ENCODE assay signal across 8 cellular contexts in the genomic region with DNA sequence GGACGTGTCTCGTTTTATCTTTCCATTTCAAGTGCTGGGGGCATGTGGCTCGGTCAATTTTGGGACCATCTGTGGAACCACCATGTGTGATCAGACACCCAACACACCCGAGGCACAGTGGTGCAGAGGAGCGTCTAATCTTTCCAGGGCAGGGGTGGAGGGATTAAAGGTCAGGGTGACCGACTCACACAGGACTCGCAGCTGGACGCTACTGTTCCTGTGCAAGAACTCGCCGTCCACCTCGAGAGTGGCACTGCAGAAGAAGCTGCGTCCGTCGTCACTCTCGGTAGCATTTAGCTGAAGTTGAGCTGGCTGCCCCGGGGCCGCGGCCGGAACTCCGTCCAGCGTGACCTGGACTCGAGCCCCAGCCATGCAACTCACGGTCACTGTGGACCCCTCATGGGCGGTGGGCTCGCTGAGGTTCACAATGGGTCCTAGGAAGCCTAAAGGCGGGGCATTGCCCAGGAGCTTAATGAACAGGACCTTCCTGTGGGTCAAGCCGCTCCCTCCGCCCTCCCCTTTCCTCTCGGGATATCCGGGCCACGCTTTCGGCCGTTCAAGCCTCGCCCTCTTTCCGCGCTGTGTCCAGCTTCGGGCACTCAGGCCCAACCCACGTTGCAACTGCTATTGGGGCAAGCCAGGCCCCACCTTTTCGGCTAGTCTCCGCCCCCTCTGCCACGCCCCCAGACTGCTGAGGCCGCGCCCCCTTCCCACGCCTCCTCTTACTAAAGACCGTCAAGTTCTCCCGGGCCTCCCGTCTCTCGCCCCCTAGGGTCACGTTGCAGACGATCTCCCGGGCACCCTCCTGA. TPM values are rescaled to one million over a fixed set of nuclear protein-coding genes. Genes with fewer than 3 reads are reported as not detected.
DNase-seq lines count a peak whose midpoint lies in the region; ATAC-seq and TF ChIP-seq lines count a peak whose summit lies in the region.

No MANE protein-coding gene starts in this region.

- peak overlapping the region; percentile 55 for H2BK5ac ChIP-seq in IMR-90 (ENCODE audit: low read depth, low read length, poor library complexity, severe bottlenecking)

- no peaks in the 10 kb centered on the region for H3K27me3 Mint-ChIP-seq in CD4-positive, alpha-beta T cell

- H3K27ac ChIP-seq in CD4-positive, alpha-beta T cell (ENCODE audit: low read depth, low read length) = no peak overlapping the region
- H3K27ac ChIP-seq in IMR-90 (ENCODE audit: insufficient read depth, low read length) (peak overlapping the region; percentile 70), body of pancreas (peak overlapping the region; percentile 65 to 91 (median 86)), hepatocyte (peak overlapping the region; percentile 63), psoas muscle (peak overlapping the region; percentile 84)

- no peaks in the 10 kb centered on the region for H3K27me3 ChIP-seq in CD4-positive, alpha-beta T cell (ENCODE audit: control insufficient read depth, insufficient read depth, low read length)
- H3K27me3 ChIP-seq in IMR-90 (ENCODE audit: control insufficient read depth, insufficient read depth, low read length) = no peaks in the 10 kb centered on the region
- H3K27me3 ChIP-seq in body of pancreas = no peaks in the 10 kb centered on the region
- no peaks in the 10 kb centered on the region for H3K27me3 ChIP-seq in hepatocyte
- no peaks in the 10 kb centered on the region for H3K27me3 ChIP-seq in psoas muscle (ENCODE audit: insufficient read depth in 3 of 3, low read length in 2 of 3)

- TF ChIP-seq POLR2A in IMR-90 (IDR thresholded peaks at IDR 0.05; ENCODE audit: low read depth, low read length) (0 out of 2 replicates have a peak, but pooled peaks have one; percentile 42), body of pancreas (IDR thresholded peaks at IDR 0.05) (peak; percentile 50 to 84 (median 81))

- dilution Hi-C loops in IMR-90 (cut with HindIII; ENCODE audit: low sequenced_read_pairs, unreplicated experiment) = no loop called here

- DNase-seq in CD4-positive, alpha-beta T cell = peak in 5 of 10 experiments; percentile 8 to 49 (median 21)
- DNase-seq in IMR-90 (peak; percentile 93), SHP77 (lab: John Stamatoyannopoulos, UW) (peak; percentile 39 to 57), body of pancreas (peak; percentile 98), hepatocyte (ENCODE audit: low spot score) (peak; percentile 96), psoas muscle (peak; percentile 95 to 98)

- H3K27ac Mint-ChIP-seq in CD4-positive, alpha-beta T cell = peak overlapping the region; percentile 14

- H3K4me2 ChIP-seq in IMR-90 (ENCODE audit: low read depth, low read length) (peak overlapping the region; percentile 93), hepatocyte (peak overlapping the region; percentile 95)

- peak overlapping the region; percentile 73 for H3K4ac ChIP-seq in IMR-90 (ENCODE audit: low read depth, low read length)

- H3K36me3 ChIP-seq in IMR-90 (ENCODE audit: control insufficient read depth, insufficient read depth, low read length) (peaks cover 8% of the 10 kb centered on the region), body of pancreas (replicated peaks in 1 of 2; ENCODE audit: insufficient read depth in 1 of 2, low read depth in 2 of 2) (peaks cover 0 to 10% of the 10 kb centered on the region in 2 donors), hepatocyte (replicated peaks; ENCODE audit: insufficient read depth, low read depth) (no peaks in the 10 kb centered on the region), psoas muscle (ENCODE audit: insufficient read depth in 1 of 2, low read depth in 1 of 2) (peaks cover 0 to 13% of the 10 kb centered on the region in 2 donors)

- H3K9me2 ChIP-seq in hepatocyte (replicated peaks; ENCODE audit: insufficient read depth) = no peaks in the 10 kb centered on the region

- peaks cover 32% of the 10 kb centered on the region for H3K79me2 ChIP-seq in hepatocyte

- peak overlapping the region; percentile 45 for H3K4me3 Mint-ChIP-seq in CD4-positive, alpha-beta T cell

- peak overlapping the region; percentile 74 for H3K14ac ChIP-seq in IMR-90 (replicated peaks; ENCODE audit: low read depth, low read length)

- H3K9me1 ChIP-seq in IMR-90 (ENCODE audit: insufficient read depth, low read length) = no peaks in the 10 kb centered on the region; the same call in 1 of the 2 replicates

- peak overlapping the region; percentile 77 for H3K23ac ChIP-seq in IMR-90 (ENCODE audit: low read depth, low read length)

- H2AK5ac ChIP-seq in IMR-90 (ENCODE audit: low read depth, low read length) = peak overlapping the region; percentile 84

- no peaks in the 10 kb centered on the region for H3K9me3 ChIP-seq in CD4-positive, alpha-beta T cell (ENCODE audit: control insufficient read depth, low read length)
- H3K9me3 ChIP-seq in IMR-90 (ENCODE audit: control insufficient read depth, insufficient read depth, low read length) = no peaks in the 10 kb centered on the region
- no peaks in the 10 kb centered on the region for H3K9me3 ChIP-seq in body of pancreas
- no peaks in the 10 kb centered on the region for H3K9me3 ChIP-seq in hepatocyte (ENCODE audit: low read depth)
- no peaks in the 10 kb centered on the region for H3K9me3 ChIP-seq in psoas muscle

- H4K91ac ChIP-seq in IMR-90 (ENCODE audit: insufficient read depth, low read depth, low read length) = peak overlapping the region; percentile 77

- H3K9ac ChIP-seq in IMR-90 (ENCODE audit: low read depth, low read length) = peak overlapping the region; percentile 69

- peak overlapping the region; percentile 98 for H2AK9ac ChIP-seq in IMR-90 (replicated peaks; ENCODE audit: low read depth, low read length, poor library complexity)

- peaks cover 11 to 34% of the 10 kb centered on the region in 2 experiments for H3K79me1 ChIP-seq in IMR-90 (ENCODE audit: low read depth in 1 of 2, low read length in 2 of 2)

- H3K4me3 ChIP-seq in IMR-90 (ENCODE audit: insufficient read depth, low read depth, low read length) (peak overlapping the region; percentile 61), body of pancreas (peak overlapping the region; percentile 30 to 35), hepatocyte (peak overlapping the region; percentile 38), psoas muscle (peak overlapping the region; percentile 69)

- intact Hi-C loops in CD4-positive, alpha-beta T cell (cut with DNase I, micrococcal nuclease) = loop anchor here (5.0 kb wide), 2 partner anchors 47 to 137 kb away; partner anchors contain the start of genes ICAM4 (in 1 of the 2) and ICAM5 (in 1 of the 2)
- intact Hi-C loops in IMR-90 (cut with micrococcal nuclease) (loop anchor here (2.0 kb wide), 1 partner anchor 66 kb away; no protein-coding TSS in a partner anchor), body of pancreas (cut with DNase I) (no loop called here), psoas muscle (cut with DNase I) (loop anchor here in 1 of 2 donors (5.0 to 10.0 kb wide), 3 partner anchors 48 to 500 kb away; partner anchors contain the start of genes ICAM1, PIN1 and TYK2)

- no peak for TF ChIP-seq CTCF in CD4-positive, alpha-beta T cell (IDR thresholded peaks at IDR 0.05)
- no peak for TF ChIP-seq CTCF in IMR-90 (conservative IDR thresholded peaks at IDR 0.05; ENCODE audit: low read depth, low read length)
- TF ChIP-seq CTCF in body of pancreas (IDR thresholded peaks at IDR 0.05) = peak in 2 of 7 experiments; percentile 1 to 15
- no peak for TF ChIP-seq CTCF in hepatocyte (IDR thresholded peaks at IDR 0.05; ENCODE audit: poor library complexity)
- no peak for TF ChIP-seq CTCF in psoas muscle (IDR thresholded peaks at IDR 0.05)

- POLR2A ChIA-PET in CD4-positive, alpha-beta T cell (lab: Charles Lee) = interaction anchor here (0.5 to 1.9 kb wide), 5 partner anchors 13 to 46 kb away, joined by 4 to 10 read pairs (median 5); partner anchors contain the start of genes FDX2 and TYK2
- POLR2A ChIA-PET in IMR-90 (lab: Charles Lee; ENCODE audit: unreplicated experiment) = interaction anchor here (0.5 to 0.6 kb wide), 3 partner anchors 48 to 1843 kb away, joined by 3 to 9 read pairs (median 4); no protein-coding TSS in a partner anchor

- no peak overlapping the region for H2BK20ac ChIP-seq in IMR-90 (ENCODE audit: low read depth, low read length)

- H3K36me3 Mint-ChIP-seq in CD4-positive, alpha-beta T cell (ENCODE audit: low read depth) = peaks cover 38% of the 10 kb centered on the region

- H3K18ac ChIP-seq in IMR-90 (ENCODE audit: low read depth, low read length) = no peak overlapping the region

- H4K5ac ChIP-seq in IMR-90 (ENCODE audit: low read depth, low read length) = peak overlapping the region; percentile 66

- H3K4me1 Mint-ChIP-seq in CD4-positive, alpha-beta T cell (ENCODE audit: low read depth) = peaks cover 37% of the 10 kb centered on the region

- no peak overlapping the region for H2BK15ac ChIP-seq in IMR-90 (ENCODE audit: low read depth, low read length)

- no peaks in the 10 kb centered on the region for H3K9me3 Mint-ChIP-seq in CD4-positive, alpha-beta T cell

- H2BK120ac ChIP-seq in IMR-90 (ENCODE audit: low read depth, low read length) = no peak overlapping the region; the same call in 1 of the 2 replicates

- in situ Hi-C loops in IMR-90 (cut with MboI; ENCODE audit: low sequenced_read_pairs) = no loop called here

- no peak overlapping the region for H3K56ac ChIP-seq in IMR-90 (ENCODE audit: extremely low read depth, insufficient read depth, low read length)

- no TSS peak for BruUV-seq in IMR-90 (replicated peaks; lab: Mats Ljungman, UMichigan)

- H4K20me1 ChIP-seq in IMR-90 (ENCODE audit: insufficient read depth, low read length) (peaks cover 26% of the 10 kb centered on the region), hepatocyte (ENCODE audit: insufficient read depth, poor library complexity, severe bottlenecking) (peaks cover 22% of the 10 kb centered on the region)

- peak overlapping the region; percentile 98 for H2AFZ ChIP-seq in IMR-90 (replicated peaks; ENCODE audit: low read length, poor library complexity)
- H2AFZ ChIP-seq in hepatocyte = peak overlapping the region; percentile 23

- CTCF ChIA-PET in CD4-positive, alpha-beta T cell (lab: Charles Lee) = interaction anchor here (0.5 kb wide), 1 partner anchor 9 kb away, joined by 3 read pairs; no protein-coding TSS in a partner anchor
- CTCF ChIA-PET in IMR-90 (lab: Yijun Ruan, JAX) = interaction anchor here (0.6 kb wide), 1 partner anchor 26 kb away, joined by 5 read pairs; no protein-coding TSS in a partner anchor

- no peak for ATAC-seq in CD4-positive, alpha-beta T cell (ENCODE audit: poor library complexity)
- ATAC-seq in IMR-90 (ENCODE audit: low read depth) (peak; percentile 82), body of pancreas (peak; percentile 84), psoas muscle (peak; percentile 82 to 85 (median 84)), HG03520 (IDR thresholded peaks at IDR 0.05; ENCODE audit: unreplicated experiment) (no peak), GM21786 (IDR thresholded peaks at IDR 0.05; ENCODE audit: unreplicated experiment) (no peak)

- TF ChIP-seq RAD21 in IMR-90 (IDR thresholded peaks at IDR 0.05; ENCODE audit: low read length) = no peak

- peak overlapping the region; percentile 86 to 87 for H4K8ac ChIP-seq in IMR-90 (ENCODE audit: low read depth in 2 of 2, low read length in 2 of 2)

- H3K4me1 ChIP-seq in IMR-90 (ENCODE audit: control insufficient read depth, insufficient read depth, low read length) = peaks cover 5% of the 10 kb centered on the region; the same call in 1 of the 2 replicates
- peaks cover 29% of the 10 kb centered on the region for H3K4me1 ChIP-seq in body of pancreas
- peaks cover 8% of the 10 kb centered on the region for H3K4me1 ChIP-seq in hepatocyte (ENCODE audit: insufficient read depth)
- peaks cover 12% of the 10 kb centered on the region for H3K4me1 ChIP-seq in psoas muscle

- WGBS in IMR-90 (ENCODE audit: extremely low coverage in 2 of 2, insufficient read length in 1 of 2), 2 experiments = 1% methylated on average over 26 of the region's 51 CpGs; no CpG with 5 or more reads in 1 of the 2 experiments
- 9 to 31% methylated on average over 18 to 51 of the region's 51 CpGs for WGBS in body of pancreas, 2 donors
- 4% methylated on average over 33 of the region's 51 CpGs for whole genome bisulfite sequencing in hepatocyte (ENCODE audit: low lambda C conversion rate, missing lambda C conversion rate)
- WGBS in psoas muscle, 3 donors = 4 to 5% (median 5%) methylated on average over 46 to 51 of the region's 51 CpGs

RNA-seq across cellular contexts. Expression of gene RAVER1, which starts 1.2 kb away (rescaled TPM):
- 10 to 100 TPM; 20.5 to 21.3 TPM for total RNA-seq in CD4-positive, alpha-beta T cell
- 2.5 and 2.7 TPM in 2 replicates for total RNA-seq in IMR-90 (2012; rRNA removed)
- 15.1 and 18.1 TPM in 2 replicates for polyA plus RNA-seq in IMR-90 (2012; rRNA removed)
- polyA plus RNA-seq in IMR-90 (2012; cell fraction: cytosol; rRNA removed) = 18.7 and 23.0 TPM in 2 replicates
- polyA plus RNA-seq in IMR-90 (2012; cell fraction: nucleus; rRNA removed; ENCODE audit: low replicate concordance) = 17.6 and 56.5 TPM in 2 replicates
- 10 to 100 TPM in 1 of 2 donors, 1 to 10 TPM in 1; 9.9 to 30.7 TPM for total RNA-seq in body of pancreas
- total RNA-seq in hepatocyte = 11.7 and 16.4 TPM in 2 replicates
- polyA plus RNA-seq in hepatocyte = 35.5 and 42.0 TPM in 2 replicates
- total RNA-seq in psoas muscle = 10 to 100 TPM in 2 of 4 donors, 1 to 10 TPM in 2; 7.9 to 11.2 (median 9.9) TPM
- 1 to 10 TPM; 4.3 to 8.2 (median 4.8) TPM for polyA plus RNA-seq in psoas muscle

RNA-seq across cellular contexts. Expression of gene ICAM3, which starts 4.9 kb away (rescaled TPM):
- total RNA-seq in CD4-positive, alpha-beta T cell = 100 to 1,000 TPM; 164 to 173 TPM
- total RNA-seq in IMR-90 (2012; rRNA removed) = 6.6 and 7.8 TPM in 2 replicates
- 11.7 and 14.8 TPM in 2 replicates for polyA plus RNA-seq in IMR-90 (2012; rRNA removed)
- polyA plus RNA-seq in IMR-90 (2012; cell fraction: cytosol; rRNA removed) = 6.8 and 11.5 TPM in 2 replicates
- 3.6 and 4.6 TPM in 2 replicates for polyA plus RNA-seq in IMR-90 (2012; cell fraction: nucleus; rRNA removed; ENCODE audit: low replicate concordance)
- total RNA-seq in body of pancreas = 1 to 10 TPM; 2.1 to 5.9 TPM
- total RNA-seq in hepatocyte = 5.2 and 5.3 TPM in 2 replicates
- polyA plus RNA-seq in hepatocyte = 11.7 and 16.8 TPM in 2 replicates
- 10 to 100 TPM in 1 of 4 donors, 1 to 10 TPM in 3; 6.4 to 10.1 (median 8.1) TPM for total RNA-seq in psoas muscle
- 10 to 100 TPM in 1 of 3 donors, 1 to 10 TPM in 2; 7.8 to 10.1 (median 9.2) TPM for polyA plus RNA-seq in psoas muscle

RNA-seq across cellular contexts. Expression of gene FDX2, which starts 18.7 kb away (rescaled TPM):
- 1 to 10 TPM; 1.2 to 1.9 TPM for total RNA-seq in CD4-positive, alpha-beta T cell
- total RNA-seq in IMR-90 (2012; rRNA removed) (39.8 and 40.8 TPM in 2 replicates), body of pancreas (10 to 100 TPM; 11.2 to 16.8 TPM), hepatocyte (16.9 and 24.9 TPM in 2 replicates), psoas muscle (10 to 100 TPM; 16.0 to 21.8 (median 18.3) TPM)
- polyA plus RNA-seq in IMR-90 (2012; rRNA removed) (72.0 and 82.3 TPM in 2 replicates), hepatocyte (45.1 and 49.3 TPM in 2 replicates), psoas muscle (10 to 100 TPM; 30.7 to 52.5 (median 39.6) TPM)
- polyA plus RNA-seq in IMR-90 (2012; cell fraction: cytosol; rRNA removed) = 124 and 216 TPM in 2 replicates
- 37.1 and 117 TPM in 2 replicates for polyA plus RNA-seq in IMR-90 (2012; cell fraction: nucleus; rRNA removed; ENCODE audit: low replicate concordance)

RNA-seq across cellular contexts. Expression of gene ZGLP1, which starts 24.9 kb away (rescaled TPM):
- 1 to 10 TPM; 1.6 to 2.6 TPM for total RNA-seq in CD4-positive, alpha-beta T cell
- total RNA-seq in IMR-90 (2012; rRNA removed) (0.54 TPM in 1 of 2 replicates, not detected in the other), body of pancreas (1 to 10 TPM; 2.3 to 4.6 TPM), hepatocyte (2.6 and 5.8 TPM in 2 replicates), psoas muscle (1 to 10 TPM in 1 of 4 donors, under 1 TPM in 2, not detected in 1; 0.59 to 2.9 (median 0.69) TPM)
- polyA plus RNA-seq in IMR-90 (2012; rRNA removed) (3.1 and 4.1 TPM in 2 replicates), hepatocyte (10.3 TPM in 2 replicates), psoas muscle (1 to 10 TPM in 1 of 3 donors, under 1 TPM in 2; 0.69 to 1.6 (median 1.00) TPM)
- 1.4 and 1.5 TPM in 2 replicates for polyA plus RNA-seq in IMR-90 (2012; cell fraction: cytosol; rRNA removed)
- 15.5 and 25.2 TPM in 2 replicates for polyA plus RNA-seq in IMR-90 (2012; cell fraction: nucleus; rRNA removed; ENCODE audit: low replicate concordance)

RNA-seq across cellular contexts. Expression of gene ICAM5, which starts 44.8 kb away (rescaled TPM):
- not detected for total RNA-seq in CD4-positive, alpha-beta T cell
- 2.5 and 3.0 TPM in 2 replicates for total RNA-seq in IMR-90 (2012; rRNA removed)
- 23.9 and 26.5 TPM in 2 replicates for polyA plus RNA-seq in IMR-90 (2012; rRNA removed)
- 13.1 and 22.4 TPM in 2 replicates for polyA plus RNA-seq in IMR-90 (2012; cell fraction: cytosol; rRNA removed)
- polyA plus RNA-seq in IMR-90 (2012; cell fraction: nucleus; rRNA removed; ENCODE audit: low replicate concordance) = 107 and 283 TPM in 2 replicates
- under 1 TPM in 1 of 2 donors, not detected in 1; 0.33 TPM for total RNA-seq in body of pancreas
- total RNA-seq in hepatocyte = 0.23 and 0.92 TPM in 2 replicates
- 0.57 and 3.3 TPM in 2 replicates for polyA plus RNA-seq in hepatocyte
- total RNA-seq in psoas muscle = under 1 TPM in 2 of 4 donors, not detected in 2; 0.13 to 0.22 TPM
- polyA plus RNA-seq in psoas muscle = under 1 TPM in 2 of 3 donors, not detected in 1; 0.04 TPM

Comparison
In these comparisons a context has a peak if more than half of its experiments do, and no peak if none do; other contexts are left out.
1. ATAC-seq: peak in IMR-90 (single experiment), body of pancreas (single experiment) and psoas muscle (4 of 4); none in CD4-positive, alpha-beta T cell (single experiment), HG03520 (single experiment) and GM21786 (single experiment).
2. RNA of gene ICAM3, which starts 4.9 kb away (total RNA-seq): 164 to 173 TPM in CD4-positive, alpha-beta T cell; 6.4 to 10.1 TPM in psoas muscle, 6.6 to 7.8 TPM in IMR-90, 2.1 to 5.9 TPM in body of pancreas and 5.2 to 5.3 TPM in hepatocyte; every median in the first group is over 10 times any median in the second.
3. Peak in every context shown above with its lines, with median percentiles within 50 percentile points of each other: H3K4me3 ChIP-seq.